ENCODE assay signal across 10 cellular contexts in the genomic region with DNA sequence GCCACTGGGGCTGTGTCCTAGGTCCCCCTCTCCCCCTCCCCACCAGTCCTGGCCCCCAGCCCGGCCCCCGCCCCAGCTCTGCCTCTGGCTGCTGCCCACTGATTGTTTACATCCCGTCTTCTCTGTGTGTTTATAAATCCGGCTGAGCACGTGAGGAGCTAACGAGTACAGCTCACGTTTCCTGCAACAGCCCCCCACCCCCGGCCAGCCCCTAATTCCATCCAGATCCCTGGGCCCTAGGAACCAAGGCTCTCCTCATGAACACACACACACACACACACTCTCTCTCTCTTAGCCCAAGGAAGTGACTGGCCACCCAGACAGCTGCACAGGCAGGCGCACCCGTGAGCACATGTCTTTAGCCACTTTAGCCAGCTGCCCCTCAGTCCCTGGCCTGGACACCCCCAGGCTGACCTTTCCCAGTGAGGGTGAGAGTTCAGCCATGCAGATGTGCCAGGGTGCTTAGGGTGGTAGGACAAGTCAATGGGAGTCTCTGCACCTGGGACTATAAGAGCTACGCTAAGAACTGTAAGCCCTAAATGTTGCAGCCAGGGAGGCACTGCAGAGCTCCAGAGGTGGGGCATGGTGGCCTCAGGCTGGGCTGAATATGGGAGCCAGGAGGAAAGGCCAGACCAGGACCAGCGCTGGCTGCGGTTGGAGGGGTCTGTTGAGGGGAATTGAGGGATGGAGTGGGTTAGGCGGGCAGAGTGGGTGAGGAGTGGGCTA. TPM values are rescaled to one million over a fixed set of nuclear protein-coding genes. Genes with fewer than 3 reads are reported as not detected.
DNase-seq lines count a peak whose midpoint lies in the region; ATAC-seq and TF ChIP-seq lines count a peak whose summit lies in the region.
"Had no signal": no experiment of that assay in that cellular context is flagged by ENCODE, and none has a peak within 500 bp of the region (broad histone marks: within the 10 kb centered on the region; RNA-seq: fewer than 3 reads in every experiment).

No MANE protein-coding gene starts in this region.

- H3K36me3 Mint-ChIP-seq in central memory CD8-positive, alpha-beta T cell (ENCODE audit: insufficient read depth): peaks cover 16% of the 10 kb centered on the region
- H3K36me3 Mint-ChIP-seq in naive thymus-derived CD4-positive, alpha-beta T cell: peaks cover 0 to 3% (median 0%) of the 10 kb centered on the region in 5 donors

- CTCF ChIA-PET in HEK293 (lab: Yijun Ruan, JAX): interaction anchor here (0.6 to 30.4 kb wide), 5 partner anchors 7 to 430 kb away, joined by 3 to 898 read pairs (median 7); partner anchors contain the start of genes CLCF1, POLD4 and RAD9A
- CTCF ChIA-PET in naive thymus-derived CD4-positive, alpha-beta T cell (lab: Charles Lee): interaction anchor here (1.0 to 21.2 kb wide), 5 partner anchors 11 to 31 kb away, joined by 3 to 495 read pairs (median 8); partner anchors contain the start of gene POLD4

- in situ Hi-C loops in G401 (cut with HindIII; ENCODE audit: low sequenced_read_pairs): no loop called here
- in situ Hi-C loops in ACHN (cut with HindIII; ENCODE audit: low pct_ligation_motif_present, low pct_unique_long_range_greater_than_20kb, low sequenced_read_pairs): no loop called here

- H3K4me1 Mint-ChIP-seq in central memory CD8-positive, alpha-beta T cell: peaks cover 69% of the 10 kb centered on the region
- peaks cover 25 to 57% (median 35%) of the 10 kb centered on the region in 7 donors for H3K4me1 Mint-ChIP-seq in naive thymus-derived CD4-positive, alpha-beta T cell

- no peak for ATAC-seq in central memory CD8-positive, alpha-beta T cell (replicated peaks; ENCODE audit: extremely low read depth, poor library complexity, severe bottlenecking)
- no peak for ATAC-seq in naive thymus-derived CD4-positive, alpha-beta T cell

- H3K4me3 Mint-ChIP-seq in central memory CD8-positive, alpha-beta T cell: peak overlapping the region; percentile 98
- H3K4me3 Mint-ChIP-seq in naive thymus-derived CD4-positive, alpha-beta T cell: peak overlapping the region in 6 of 10 donors; percentile 7 to 91 (median 60)

- TF ChIP-seq CTCF in HEK293 (tag by site-specific recombination; IDR thresholded peaks at IDR 0.05): no peak

- no peak for DNase-seq in central memory CD8-positive, alpha-beta T cell (ENCODE audit: low spot score in 2 of 2)
- no peak for DNase-seq in naive thymus-derived CD4-positive, alpha-beta T cell
- no peak for DNase-seq in G401 (ENCODE audit: low spot score)
- DNase-seq in NCI-H2081 treated with DMSO at 0.1 percent for 48 hours (lab: John Stamatoyannopoulos, UW): no peak
- no peak for DNase-seq in NCI-H1436 treated with DMSO at 0.1 percent for 48 hours (lab: John Stamatoyannopoulos, UW)
- DNase-seq in ACHN: no peak
- DNase-seq: activated CD4-positive, CD25-positive, alpha-beta regulatory T cell treated with anti-CD3 and anti-CD28 coated beads, Interleukin-2, amount 50 U/mL, for 72 hours had no signal

- H3K4me1 ChIP-seq in ACC112 (ENCODE audit: control insufficient read depth, insufficient read depth, low read length, unreplicated experiment) (peaks cover 72% of the 10 kb centered on the region), HEK293 (ENCODE audit: control insufficient read depth, insufficient read depth, low read length) (peaks cover 3% of the 10 kb centered on the region; the same call in 1 of the 2 replicates)
- H3K4me1 ChIP-seq in naive thymus-derived CD4-positive, alpha-beta T cell (ENCODE audit: control insufficient read depth in 2 of 2, insufficient read depth in 2 of 2, low read length in 2 of 2): peaks cover 12 to 45% of the 10 kb centered on the region in 2 donors

- H2AFZ ChIP-seq in ACC112 (ENCODE audit: low read length, unreplicated experiment): no peak overlapping the region

- no peaks in the 10 kb centered on the region for H3K27me3 ChIP-seq in ACC112 (ENCODE audit: insufficient read depth, low read length)
- peaks cover 0 to 5% of the 10 kb centered on the region in 2 donors for H3K27me3 ChIP-seq in naive thymus-derived CD4-positive, alpha-beta T cell (ENCODE audit: control insufficient read depth in 2 of 2, insufficient read depth in 2 of 2, low read length in 2 of 2)

- peak overlapping the region; percentile 80 for H3K27ac Mint-ChIP-seq in central memory CD8-positive, alpha-beta T cell (ENCODE audit: low read depth)
- H3K27ac Mint-ChIP-seq in naive thymus-derived CD4-positive, alpha-beta T cell: peak overlapping the region in 3 of 9 donors; percentile 32 to 58 (median 53)

- no peaks in the 10 kb centered on the region for H3K9me3 ChIP-seq in HEK293 (ENCODE audit: control insufficient read depth, insufficient read depth, low read depth, low read length)
- no peaks in the 10 kb centered on the region for H3K9me3 ChIP-seq in naive thymus-derived CD4-positive, alpha-beta T cell (ENCODE audit: control insufficient read depth in 2 of 3, low read length in 3 of 3)

- H3K27ac ChIP-seq in ACC112 (ENCODE audit: low read depth, low read length): peak overlapping the region; percentile 58; the same call in 1 of the 2 replicates
- H3K27ac ChIP-seq in HEK293 (ENCODE audit: extremely low read depth, low read depth, low read length): no peak overlapping the region
- H3K27ac ChIP-seq in naive thymus-derived CD4-positive, alpha-beta T cell (ENCODE audit: low read depth, low read length): no peak overlapping the region

- POLR2A ChIA-PET in HEK293 (lab: Yijun Ruan, JAX): interaction anchor here (0.6 to 1.8 kb wide), 6 partner anchors 16 to 161 kb away, joined by 3 to 6 read pairs (median 4); partner anchors contain the start of gene POLD4
- POLR2A ChIA-PET in naive thymus-derived CD4-positive, alpha-beta T cell (lab: Charles Lee): interaction anchor here (0.7 to 16.2 kb wide), 3 partner anchors 14 to 26 kb away, joined by 3 to 272 read pairs (median 3); partner anchors contain the start of gene POLD4

- no peaks in the 10 kb centered on the region for H3K27me3 Mint-ChIP-seq in central memory CD8-positive, alpha-beta T cell
- H3K27me3 Mint-ChIP-seq in naive thymus-derived CD4-positive, alpha-beta T cell: peaks cover 0 to 70% (median 14%) of the 10 kb centered on the region in 5 donors

- H3K79me2 ChIP-seq in ACC112 (ENCODE audit: control insufficient read depth, insufficient read depth, low read length, unreplicated experiment): peaks cover 74% of the 10 kb centered on the region

- intact Hi-C loops in naive thymus-derived CD4-positive, alpha-beta T cell (cut with micrococcal nuclease): no loop called here

- H3K36me3 ChIP-seq in ACC112 (ENCODE audit: insufficient read depth, low read length) (peaks cover 2% of the 10 kb centered on the region; the same call in 1 of the 2 replicates), HEK293 (ENCODE audit: control insufficient read depth in 2 of 2, insufficient read depth in 1 of 2, low read length in 2 of 2) (no peaks in the 10 kb centered on the region)
- H3K36me3 ChIP-seq in naive thymus-derived CD4-positive, alpha-beta T cell (ENCODE audit: control insufficient read depth in 2 of 3, insufficient read depth in 3 of 3, low read length in 3 of 3): no peaks in the 10 kb centered on the region

- H3K9me3 Mint-ChIP-seq in central memory CD8-positive, alpha-beta T cell: no peaks in the 10 kb centered on the region
- peaks cover 0 to 2% (median 0%) of the 10 kb centered on the region in 11 donors for H3K9me3 Mint-ChIP-seq in naive thymus-derived CD4-positive, alpha-beta T cell

- H3K4me3 ChIP-seq in ACC112 (ENCODE audit: low read depth, low read length) (peak overlapping the region; percentile 95), HEK293 (ENCODE audit: low read depth, low read length) (no peak overlapping the region)
- no peak overlapping the region for H3K4me3 ChIP-seq in naive thymus-derived CD4-positive, alpha-beta T cell (ENCODE audit: low read length)

TF ChIP-seq in HEK293, 187 proteins besides CTCF, POLR2A, EP300 and RAD21 (continues in another document):
- TF ChIP-seq ZNF366 (tag by site-specific recombination; conservative IDR thresholded peaks at IDR 0.05) (no peak), PATZ1 (tag by site-specific recombination; IDR thresholded peaks at IDR 0.05) (peak; percentile 56; the same call in 1 of the 2 replicates), ZBTB48 (tag by site-specific recombination; IDR thresholded peaks at IDR 0.05) (peak; percentile 56; the same call in 1 of the 2 replicates), EGR2 (tag by site-specific recombination; IDR thresholded peaks at IDR 0.05; ENCODE audit: low read depth) (0 out of 2 replicates have a peak, but pooled peaks have one; percentile 31)

RNA-seq across cellular contexts. Expression of gene CLCF1, which starts 2.9 kb away (rescaled TPM):
- total RNA-seq in naive thymus-derived CD4-positive, alpha-beta T cell: 1 to 10 TPM in 2 of 5 experiments, under 1 TPM in 3; 0.32 to 7.8 (median 0.70) TPM
- polyA plus RNA-seq in naive thymus-derived CD4-positive, alpha-beta T cell: not detected
- 1.9 and 4.2 TPM in 2 replicates for total RNA-seq in G401 (2014; rRNA removed; shearing (Covaris generic))

RNA-seq across cellular contexts. Expression of gene POLD4, which starts 17.2 kb away (rescaled TPM):
- 100 to 1,000 TPM in 1 of 5 experiments, 10 to 100 TPM in 4; 59.9 to 104 (median 76.1) TPM for total RNA-seq in naive thymus-derived CD4-positive, alpha-beta T cell
- polyA plus RNA-seq in naive thymus-derived CD4-positive, alpha-beta T cell: 100 to 1,000 TPM in 1 of 2 donors, 10 to 100 TPM in 1; 98.9 to 116 TPM
- total RNA-seq in G401 (2014; rRNA removed; shearing (Covaris generic)): 15.2 and 19.4 TPM in 2 replicates

RNA-seq across cellular contexts. Expression of gene RAD9A, which starts 21.3 kb away (rescaled TPM):
- total RNA-seq in naive thymus-derived CD4-positive, alpha-beta T cell: 10 to 100 TPM; 25.6 to 48.0 (median 45.0) TPM
- polyA plus RNA-seq in naive thymus-derived CD4-positive, alpha-beta T cell: 1 to 10 TPM; 6.3 to 7.2 TPM
- 20.3 and 38.1 TPM in 2 replicates for total RNA-seq in G401 (2014; rRNA removed; shearing (Covaris generic))

RNA-seq across cellular contexts. Expression of gene PPP1CA, which starts 31.1 kb away (rescaled TPM):
- total RNA-seq in naive thymus-derived CD4-positive, alpha-beta T cell: 100 to 1,000 TPM in 4 of 5 experiments, 10 to 100 TPM in 1; 83.0 to 339 (median 122) TPM
- polyA plus RNA-seq in naive thymus-derived CD4-positive, alpha-beta T cell: 100 to 1,000 TPM; 350 to 363 TPM
- 319 TPM in 2 replicates for total RNA-seq in G401 (2014; rRNA removed; shearing (Covaris generic))

RNA-seq across cellular contexts. Expression of gene TBC1D10C, which starts 33.4 kb away (rescaled TPM):
- 100 to 1,000 TPM; 243 to 425 (median 346) TPM for total RNA-seq in naive thymus-derived CD4-positive, alpha-beta T cell
- polyA plus RNA-seq in naive thymus-derived CD4-positive, alpha-beta T cell: 100 to 1,000 TPM; 225 to 366 TPM
- 0.10 and 0.31 TPM in 2 replicates for total RNA-seq in G401 (2014; rRNA removed; shearing (Covaris generic))
- total RNA-seq: bronchial epithelial cell had no signal
